ENCODE assay signal across 8 cellular contexts in genomic region chr11:126210871-126211235, GRCh38. TPM values are rescaled to one million over a fixed set of nuclear protein-coding genes. Genes with fewer than 3 reads are reported as not detected.
DNase-seq lines count a peak whose midpoint lies in the region; ATAC-seq and TF ChIP-seq lines count a peak whose summit lies in the region.

No MANE protein-coding gene starts in this region.

- intact Hi-C loops in Right ventricle myocardium inferior (cut with DNase I) (loop anchor here (2.0 to 5.0 kb wide), 2 partner anchors 58 to 149 kb away; partner anchors contain the start of genes CDON, FOXRED1 and SRPRA), posterior cingulate gyrus (cut with DNase I) (loop anchor here (5.0 kb wide), 1 partner anchor 56 kb away; the partner anchor contains the start of genes FOXRED1 and SRPRA)

- H3K4me1 ChIP-seq in cardiac muscle cell (ENCODE audit: low read depth) (peaks cover 10% of the 10 kb centered on the region), lung (ENCODE audit: control insufficient read depth in 2 of 2, insufficient read depth in 2 of 2, low read length in 2 of 2) (peaks cover 4 to 15% of the 10 kb centered on the region in 2 donors), urinary bladder (ENCODE audit: insufficient read depth) (no peaks in the 10 kb centered on the region)

- H3K36me3 ChIP-seq in cardiac muscle cell = peaks cover 21% of the 10 kb centered on the region
- H3K36me3 ChIP-seq in lung (ENCODE audit: control insufficient read depth in 2 of 2, insufficient read depth in 2 of 2, low read length in 2 of 2) = peaks cover 3 to 6% of the 10 kb centered on the region in 2 donors
- H3K36me3 ChIP-seq in urinary bladder (ENCODE audit: insufficient read depth) = no peaks in the 10 kb centered on the region

- H3K9me3 ChIP-seq in cardiac muscle cell (ENCODE audit: low read depth) (no peaks in the 10 kb centered on the region), lung (ENCODE audit: control insufficient read depth in 2 of 2, insufficient read depth in 1 of 2, low read length in 1 of 2) (no peaks in the 10 kb centered on the region)

- in situ Hi-C loops in astrocyte of the spinal cord (cut with HindIII; ENCODE audit: low sequenced_read_pairs) = no loop called here

- no peaks in the 10 kb centered on the region for H3K27me3 ChIP-seq in cardiac muscle cell
- H3K27me3 ChIP-seq in lung (ENCODE audit: control insufficient read depth, insufficient read depth) = no peaks in the 10 kb centered on the region

- ATAC-seq in Right ventricle myocardium inferior = no peak
- ATAC-seq in lung (ENCODE audit: insufficient read depth, low FRiP score) = no peak
- no peak for ATAC-seq in GM18519 (IDR thresholded peaks at IDR 0.05; ENCODE audit: low FRiP score, unreplicated experiment)

- no peak for TF ChIP-seq CTCF in cardiac muscle cell (IDR thresholded peaks at IDR 0.05; ENCODE audit: low read depth, low read length)
- no peak for TF ChIP-seq CTCF in astrocyte of the spinal cord (IDR thresholded peaks at IDR 0.05; ENCODE audit: low read depth, low read length)
- no peak for TF ChIP-seq CTCF in lung (IDR thresholded peaks at IDR 0.05; ENCODE audit: control extremely low read depth, extremely low read depth)

- WGBS in lung, 2 donors = 5 to 6% methylated on average over 20 of the region's 20 CpGs
- 4% methylated on average over 20 of the region's 20 CpGs for WGBS in urinary bladder

- DNase-seq in cardiac muscle cell (ENCODE audit: low read depth in 1 of 2, low spot score in 1 of 2) = peak; percentile 6 to 20
- DNase-seq in Right ventricle myocardium inferior (ENCODE audit: missing footprints) = no peak
- no peak for DNase-seq in astrocyte of the spinal cord (ENCODE audit: low read depth, low spot score)
- no peak for DNase-seq in lung (ENCODE audit: low spot score)
- DNase-seq in SW 1271 (lab: John Stamatoyannopoulos, UW) = no peak
- no peak for DNase-seq in posterior cingulate gyrus

- peak overlapping the region; percentile 93 for H3K27ac ChIP-seq in cardiac muscle cell
- H3K27ac ChIP-seq in lung (ENCODE audit: low read depth in 1 of 2, low read length in 1 of 2) = peak overlapping the region; percentile 62 to 76
- H3K27ac ChIP-seq in urinary bladder (ENCODE audit: low read depth) = no peak overlapping the region

- peak overlapping the region; percentile 95 for H3K4me3 ChIP-seq in cardiac muscle cell
- peak overlapping the region; percentile 99 for H3K4me3 ChIP-seq in astrocyte of the spinal cord (ENCODE audit: low read depth, low read length)
- H3K4me3 ChIP-seq in lung = peak overlapping the region; percentile 95
- H3K4me3 ChIP-seq in urinary bladder (ENCODE audit: low read depth, low read length) = peak overlapping the region; percentile 73

RNA-seq across cellular contexts. Expression of gene RPUSD4, which starts 0.6 kb away (rescaled TPM):
- total RNA-seq in cardiac muscle cell = 21.0 and 36.5 TPM in 2 replicates
- 15.2 and 21.2 TPM in 2 replicates for polyA plus RNA-seq in cardiac muscle cell
- 40.0 TPM for total RNA-seq in Right ventricle myocardium inferior
- total RNA-seq in lung = 10 to 100 TPM; 25.2 to 27.8 TPM
- polyA plus RNA-seq in lung = 10 to 100 TPM; 13.3 to 14.3 TPM
- 18.6 TPM for total RNA-seq in urinary bladder
- polyA plus RNA-seq in urinary bladder = 19.1 TPM

RNA-seq across cellular contexts. Expression of gene FAM118B, which starts 0.7 kb away (rescaled TPM):
- 13.7 and 22.7 TPM in 2 replicates for total RNA-seq in cardiac muscle cell
- 29.4 and 33.9 TPM in 2 replicates for polyA plus RNA-seq in cardiac muscle cell
- total RNA-seq in Right ventricle myocardium inferior = 25.6 TPM
- total RNA-seq in lung = 10 to 100 TPM; 23.0 to 24.3 TPM
- 10 to 100 TPM; 10.8 to 18.4 TPM for polyA plus RNA-seq in lung
- total RNA-seq in urinary bladder = 18.0 TPM
- 11.1 TPM for polyA plus RNA-seq in urinary bladder

RNA-seq across cellular contexts. Expression of gene SRPRA, which starts 57.8 kb away (rescaled TPM):
- total RNA-seq in cardiac muscle cell (42.9 and 60.2 TPM in 2 replicates), Right ventricle myocardium inferior (64.5 TPM), lung (100 to 1,000 TPM in 1 of 2 donors, 10 to 100 TPM in 1; 51.7 to 145 TPM), urinary bladder (35.1 TPM)
- polyA plus RNA-seq in cardiac muscle cell (62.1 and 76.6 TPM in 2 replicates), lung (100 to 1,000 TPM in 1 of 2 donors, 10 to 100 TPM in 1; 57.5 to 107 TPM), urinary bladder (92.8 TPM)

RNA-seq across cellular contexts. Expression of gene FOXRED1, which starts 58.1 kb away (rescaled TPM):
- total RNA-seq in cardiac muscle cell (38.5 and 38.7 TPM in 2 replicates), Right ventricle myocardium inferior (31.6 TPM), lung (10 to 100 TPM; 18.0 to 28.4 TPM), urinary bladder (11.4 TPM)
- polyA plus RNA-seq in cardiac muscle cell (59.3 and 68.5 TPM in 2 replicates), lung (10 to 100 TPM; 19.3 to 22.2 TPM), urinary bladder (20.4 TPM)

Comparison
In these comparisons a context has a peak if more than half of its experiments do, and no peak if none do; other contexts are left out.
1. DNase-seq: peak in cardiac muscle cell (2 of 2); none in Right ventricle myocardium inferior (single experiment), astrocyte of the spinal cord (single experiment), lung (single experiment), SW 1271 (0 of 2) and posterior cingulate gyrus (0 of 10).
2. Peak in every context shown above with its lines, with median percentiles within 50 percentile points of each other: H3K4me3 ChIP-seq.